ENCODE assay signal across 12 cellular contexts in the genomic region with DNA sequence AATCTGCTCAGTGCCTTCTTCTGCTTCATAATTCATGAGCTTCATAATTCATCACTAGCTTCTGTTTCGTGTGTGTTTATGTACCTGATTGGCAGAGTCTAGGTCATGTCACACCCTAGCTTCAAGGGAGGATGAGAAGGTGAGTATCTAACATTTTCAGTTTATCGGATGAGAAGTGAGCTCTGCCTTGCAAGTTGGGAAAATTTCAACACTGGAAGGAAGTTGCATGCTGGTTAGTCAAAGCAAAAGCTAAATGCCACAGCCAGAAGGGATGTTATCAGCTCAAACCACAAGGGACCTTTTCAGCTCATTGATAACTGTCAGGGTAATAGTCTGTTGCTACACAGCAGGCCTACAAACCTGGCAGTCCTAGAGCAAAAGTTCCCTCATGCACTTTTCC. TPM values are rescaled to one million over a fixed set of nuclear protein-coding genes. Genes with fewer than 3 reads are reported as not detected.
DNase-seq lines count a peak whose midpoint lies in the region; ATAC-seq and TF ChIP-seq lines count a peak whose summit lies in the region.
"Had no signal": no experiment of that assay in that cellular context is flagged by ENCODE, and none has a peak within 500 bp of the region (broad histone marks: within the 10 kb centered on the region; RNA-seq: fewer than 3 reads in every experiment).

No MANE protein-coding gene starts in this region.

- CTCF ChIA-PET in CD4-positive, alpha-beta T cell (lab: Charles Lee): interaction anchor here (0.6 to 3.7 kb wide), 6 partner anchors 8 to 1071 kb away, joined by 3 to 17 read pairs (median 5); no protein-coding TSS in a partner anchor

- H3K27ac ChIP-seq in CD4-positive, alpha-beta T cell (ENCODE audit: low read depth, low read length): no peak overlapping the region

- H3K27me3 Mint-ChIP-seq in CD4-positive, alpha-beta T cell: no peaks in the 10 kb centered on the region
- H3K27me3 Mint-ChIP-seq in T-helper 17 cell: no peaks in the 10 kb centered on the region

- ATAC-seq in CD4-positive, alpha-beta T cell (ENCODE audit: poor library complexity): peak; percentile 70
- peak; percentile 84 for ATAC-seq in HG02759 (IDR thresholded peaks at IDR 0.05; ENCODE audit: unreplicated experiment)
- ATAC-seq in T-helper 17 cell: peak; percentile 91
- no peak for ATAC-seq in HG03108 (IDR thresholded peaks at IDR 0.05; ENCODE audit: unreplicated experiment)

- POLR2A ChIA-PET in CD4-positive, alpha-beta T cell (lab: Charles Lee): interaction anchor here (0.9 to 2.3 kb wide), 12 partner anchors 8 to 66 kb away, joined by 3 to 13 read pairs (median 5); a partner anchor contains a TSS

- peak overlapping the region; percentile 77 for H3K27ac Mint-ChIP-seq in CD4-positive, alpha-beta T cell
- H3K27ac Mint-ChIP-seq in T-helper 17 cell: peak overlapping the region; percentile 83

- peak overlapping the region; percentile 46 for H3K4me3 Mint-ChIP-seq in CD4-positive, alpha-beta T cell
- H3K4me3 Mint-ChIP-seq in T-helper 17 cell: peak overlapping the region; percentile 28

- peaks cover 31% of the 10 kb centered on the region for H3K4me1 Mint-ChIP-seq in CD4-positive, alpha-beta T cell (ENCODE audit: low read depth)
- peaks cover 15% of the 10 kb centered on the region for H3K4me1 Mint-ChIP-seq in T-helper 17 cell

- peaks cover 4% of the 10 kb centered on the region for H3K9me3 ChIP-seq in CD4-positive, alpha-beta T cell (ENCODE audit: control insufficient read depth, low read length)
- no peaks in the 10 kb centered on the region for H3K9me3 ChIP-seq in T-helper 17 cell (ENCODE audit: control insufficient read depth, low read length, poor library complexity, severe bottlenecking)
- H3K9me3 ChIP-seq: Caco-2 had no signal

- no peak for DNase-seq in CD4-positive, alpha-beta T cell
- DNase-seq in T-helper 17 cell: no peak
- peak; percentile 18 for DNase-seq in iPS-NIHi7 (ENCODE audit: extremely low spot score)
- no peak for DNase-seq in NCI-H128 (lab: John Stamatoyannopoulos, UW; ENCODE audit: unreplicated experiment)
- DNase-seq in KG1 (lab: John Stamatoyannopoulos, UW): no peak
- no peak for DNase-seq in head of caudate nucleus
- DNase-seq: Caco-2, kidney, NCI-H1105, RPMI8226 had no signal

- no peaks in the 10 kb centered on the region for H3K36me3 Mint-ChIP-seq in CD4-positive, alpha-beta T cell (ENCODE audit: low read depth)
- H3K36me3 Mint-ChIP-seq in T-helper 17 cell (ENCODE audit: low read depth): no peaks in the 10 kb centered on the region

- peaks cover 3% of the 10 kb centered on the region for H3K9me3 Mint-ChIP-seq in CD4-positive, alpha-beta T cell

- no peaks in the 10 kb centered on the region for H3K27me3 ChIP-seq in CD4-positive, alpha-beta T cell (ENCODE audit: control insufficient read depth, insufficient read depth, low read length)

- intact Hi-C loops in CD4-positive, alpha-beta T cell (cut with DNase I, micrococcal nuclease): no loop called here
- intact Hi-C loops in head of caudate nucleus (cut with DNase I): no loop called here

- TF ChIP-seq CTCF in CD4-positive, alpha-beta T cell (IDR thresholded peaks at IDR 0.05): no peak

RNA-seq across cellular contexts. Expression of a gene that starts 7.3 kb away (rescaled TPM):
- total RNA-seq in CD4-positive, alpha-beta T cell: 1 to 10 TPM; 9.2 to 9.5 TPM
- total RNA-seq in T-helper 17 cell: 10 to 100 TPM in 1 of 2 donors, 1 to 10 TPM in 1; 8.3 to 22.0 TPM
- total RNA-seq: Caco-2 had no signal
